8 cellular contexts compared by ENCODE assay signal in genomic region chr1:64675718-64676345, GRCh38.
DNase-seq lines count a peak whose midpoint lies in the region; ATAC-seq and TF ChIP-seq lines count a peak whose summit lies in the region.

No MANE protein-coding gene starts in this region.

- H4K20me1 ChIP-seq in DOHH2 (ENCODE audit: control insufficient read depth, insufficient read depth, low read depth, low read length) = no peaks in the 10 kb centered on the region

- H3K4me3 ChIP-seq in DOHH2 (ENCODE audit: low read length) = no peak overlapping the region
- H3K4me3 ChIP-seq in astrocyte of the cerebellum (ENCODE audit: low read depth, low read length) = no peak overlapping the region
- no peak overlapping the region for H3K4me3 ChIP-seq in liver (ENCODE audit: low read depth in 1 of 3, low read length in 3 of 3)

- H3K4me2 ChIP-seq in DOHH2 (ENCODE audit: low read length) = no peak overlapping the region

- H3F3A ChIP-seq in DOHH2 (ENCODE audit: control insufficient read depth, insufficient read depth) = no peaks in the 10 kb centered on the region

- no peaks in the 10 kb centered on the region for H3K9me3 ChIP-seq in DOHH2 (ENCODE audit: control insufficient read depth, insufficient read depth, low read length)
- H3K9me3 ChIP-seq in liver (ENCODE audit: control insufficient read depth in 4 of 4, low read length in 3 of 4) = no peaks in the 10 kb centered on the region

- TF ChIP-seq CTCF in DOHH2 (IDR thresholded peaks at IDR 0.05; ENCODE audit: low read depth, low read length, poor library complexity, severe bottlenecking) = peak; percentile 42
- TF ChIP-seq CTCF in astrocyte of the cerebellum (IDR thresholded peaks at IDR 0.05; ENCODE audit: low read depth, low read length, missing control alignments) = peak; percentile 71
- TF ChIP-seq CTCF in liver (IDR thresholded peaks at IDR 0.05; ENCODE audit: low read depth, low read length, missing input control) = peak; percentile 60

- H3K9me3 Mint-ChIP-seq in activated T-helper 1 cell treated with anti-CD3 and anti-CD28 coated beads, Interleukin-12 subunit alpha, Interleukin-12 subunit beta, Interleukin-2, Interleukin-4 antibody, amounts not matched to agents 30 ng/mL and 10 ng/mL and 1 ng/mL, durations not matched to agents 14 hours and 24 hours and 36 hours = no peaks in the 10 kb centered on the region
- H3K9me3 Mint-ChIP-seq in stimulated activated naive B cell treated with anti-CD40 and anti-IgM and Interleukin-4, amounts not matched to agents 10 μg/mL and 1 μg/mL and 100 μg/mL, for 72 hours = no peaks in the 10 kb centered on the region

- TF ChIP-seq RAD21 in liver (IDR thresholded peaks at IDR 0.05) = peak; percentile 72 to 80

- in situ Hi-C loops in astrocyte of the cerebellum (cut with HindIII; ENCODE audit: low sequenced_read_pairs) = no loop called here

- 0 out of 2 replicates have a peak, but pooled peaks cover 4% of the 10 kb centered on the region for H3K27me3 ChIP-seq in DOHH2 (ENCODE audit: control insufficient read depth, low read length)
- no peaks in the 10 kb centered on the region for H3K27me3 ChIP-seq in liver (ENCODE audit: control insufficient read depth in 4 of 4, insufficient read depth in 4 of 4, low read length in 3 of 4)

- WGBS in liver = 62% methylated on average over 4 of the region's 4 CpGs

- peaks cover 2% of the 10 kb centered on the region for H3K27me3 Mint-ChIP-seq in activated T-helper 1 cell treated with anti-CD3 and anti-CD28 coated beads, Interleukin-12 subunit alpha, Interleukin-12 subunit beta, Interleukin-2, Interleukin-4 antibody, amounts not matched to agents 30 ng/mL and 10 ng/mL and 1 ng/mL, durations not matched to agents 14 hours and 24 hours and 36 hours (ENCODE audit: insufficient read depth)
- no peaks in the 10 kb centered on the region for H3K27me3 Mint-ChIP-seq in stimulated activated naive B cell treated with anti-CD40 and anti-IgM and Interleukin-4, amounts not matched to agents 10 μg/mL and 1 μg/mL and 100 μg/mL, for 72 hours

- intact Hi-C loops in activated T-helper 1 cell treated with anti-CD3 and anti-CD28 coated beads, Interleukin-12 subunit alpha, Interleukin-12 subunit beta, Interleukin-2, Interleukin-4 antibody, amounts not matched to agents 30 ng/mL and 10 ng/mL and 1 ng/mL, durations not matched to agents 14 hours and 24 hours and 36 hours (cut with micrococcal nuclease) = loop anchor here (1.0 to 5.0 kb wide), 2 partner anchors 204 to 407 kb away; partner anchors contain the start of gene CACHD1

- no peak overlapping the region for H3K9ac ChIP-seq in liver (ENCODE audit: low read depth in 1 of 2, low read length in 2 of 2)

- no peaks in the 10 kb centered on the region for H3K79me2 ChIP-seq in DOHH2 (ENCODE audit: control insufficient read depth, low read length)

- H3K4me1 ChIP-seq in DOHH2 (ENCODE audit: control insufficient read depth, low read length) = no peaks in the 10 kb centered on the region
- H3K4me1 ChIP-seq in liver (ENCODE audit: control insufficient read depth in 4 of 4, insufficient read depth in 4 of 4, low read length in 3 of 4) = no peaks in the 10 kb centered on the region

- peak; percentile 55 for ATAC-seq in HG03442 (IDR thresholded peaks at IDR 0.05; ENCODE audit: unreplicated experiment)
- ATAC-seq in stimulated activated naive B cell treated with anti-CD40 and anti-IgM and Interleukin-4, amounts not matched to agents 10 μg/mL and 1 μg/mL and 100 μg/mL, for 72 hours (replicated peaks) = no peak

- no peaks in the 10 kb centered on the region for H3K36me3 Mint-ChIP-seq in activated T-helper 1 cell treated with anti-CD3 and anti-CD28 coated beads, Interleukin-12 subunit alpha, Interleukin-12 subunit beta, Interleukin-2, Interleukin-4 antibody, amounts not matched to agents 30 ng/mL and 10 ng/mL and 1 ng/mL, durations not matched to agents 14 hours and 24 hours and 36 hours (ENCODE audit: low read depth)
- H3K36me3 Mint-ChIP-seq in stimulated activated naive B cell treated with anti-CD40 and anti-IgM and Interleukin-4, amounts not matched to agents 10 μg/mL and 1 μg/mL and 100 μg/mL, for 72 hours = no peaks in the 10 kb centered on the region

- no peak overlapping the region for H3K27ac Mint-ChIP-seq in activated T-helper 1 cell treated with anti-CD3 and anti-CD28 coated beads, Interleukin-12 subunit alpha, Interleukin-12 subunit beta, Interleukin-2, Interleukin-4 antibody, amounts not matched to agents 30 ng/mL and 10 ng/mL and 1 ng/mL, durations not matched to agents 14 hours and 24 hours and 36 hours
- no peak overlapping the region for H3K27ac Mint-ChIP-seq in stimulated activated naive B cell treated with anti-CD40 and anti-IgM and Interleukin-4, amounts not matched to agents 10 μg/mL and 1 μg/mL and 100 μg/mL, for 72 hours

- no peaks in the 10 kb centered on the region for H3K9me2 ChIP-seq in DOHH2 (replicated peaks; ENCODE audit: control insufficient read depth, low read length)

- H3K36me3 ChIP-seq in DOHH2 (ENCODE audit: control insufficient read depth, low read length) = no peaks in the 10 kb centered on the region
- peaks cover 0 to 4% (median 0%) of the 10 kb centered on the region in 4 donors for H3K36me3 ChIP-seq in liver (ENCODE audit: control insufficient read depth in 4 of 4, insufficient read depth in 3 of 4, low read depth in 1 of 4, low read length in 3 of 4)

- H3K27ac ChIP-seq in DOHH2 (ENCODE audit: low read depth, low read length) = no peak overlapping the region
- H3K27ac ChIP-seq in liver (ENCODE audit: low read depth in 1 of 2, low read length in 2 of 2) = no peak overlapping the region

- no peaks in the 10 kb centered on the region for H3K4me1 Mint-ChIP-seq in activated T-helper 1 cell treated with anti-CD3 and anti-CD28 coated beads, Interleukin-12 subunit alpha, Interleukin-12 subunit beta, Interleukin-2, Interleukin-4 antibody, amounts not matched to agents 30 ng/mL and 10 ng/mL and 1 ng/mL, durations not matched to agents 14 hours and 24 hours and 36 hours (ENCODE audit: low read depth)
- H3K4me1 Mint-ChIP-seq in stimulated activated naive B cell treated with anti-CD40 and anti-IgM and Interleukin-4, amounts not matched to agents 10 μg/mL and 1 μg/mL and 100 μg/mL, for 72 hours = no peaks in the 10 kb centered on the region

- H3K4me3 Mint-ChIP-seq in activated T-helper 1 cell treated with anti-CD3 and anti-CD28 coated beads, Interleukin-12 subunit alpha, Interleukin-12 subunit beta, Interleukin-2, Interleukin-4 antibody, amounts not matched to agents 30 ng/mL and 10 ng/mL and 1 ng/mL, durations not matched to agents 14 hours and 24 hours and 36 hours = no peak overlapping the region
- no peak overlapping the region for H3K4me3 Mint-ChIP-seq in stimulated activated naive B cell treated with anti-CD40 and anti-IgM and Interleukin-4, amounts not matched to agents 10 μg/mL and 1 μg/mL and 100 μg/mL, for 72 hours

- DNase-seq in astrocyte of the cerebellum (ENCODE audit: low read depth) (no peak), hypothalamus (lab: John Stamatoyannopoulos, UW) (no peak), cortex of kidney (lab: John Stamatoyannopoulos, UW) (no peak)
- DNase-seq in activated T-helper 1 cell treated with anti-CD3 and anti-CD28 coated beads, Interleukin-12 subunit alpha, Interleukin-12 subunit beta, Interleukin-2, Interleukin-4 antibody, amounts not matched to agents 30 ng/mL and 10 ng/mL and 1 ng/mL, durations not matched to agents 14 hours and 24 hours and 36 hours (ENCODE audit: low spot score) = no peak
- no peak for DNase-seq in stimulated activated naive B cell treated with anti-CD40 and anti-IgM and Interleukin-4, amounts not matched to agents 10 μg/mL and 1 μg/mL and 100 μg/mL, for 72 hours

TF ChIP-seq in liver, 16 proteins besides CTCF, POLR2A, EP300 and RAD21 (continues in another document):
- TF ChIP-seq, protein P1, sequence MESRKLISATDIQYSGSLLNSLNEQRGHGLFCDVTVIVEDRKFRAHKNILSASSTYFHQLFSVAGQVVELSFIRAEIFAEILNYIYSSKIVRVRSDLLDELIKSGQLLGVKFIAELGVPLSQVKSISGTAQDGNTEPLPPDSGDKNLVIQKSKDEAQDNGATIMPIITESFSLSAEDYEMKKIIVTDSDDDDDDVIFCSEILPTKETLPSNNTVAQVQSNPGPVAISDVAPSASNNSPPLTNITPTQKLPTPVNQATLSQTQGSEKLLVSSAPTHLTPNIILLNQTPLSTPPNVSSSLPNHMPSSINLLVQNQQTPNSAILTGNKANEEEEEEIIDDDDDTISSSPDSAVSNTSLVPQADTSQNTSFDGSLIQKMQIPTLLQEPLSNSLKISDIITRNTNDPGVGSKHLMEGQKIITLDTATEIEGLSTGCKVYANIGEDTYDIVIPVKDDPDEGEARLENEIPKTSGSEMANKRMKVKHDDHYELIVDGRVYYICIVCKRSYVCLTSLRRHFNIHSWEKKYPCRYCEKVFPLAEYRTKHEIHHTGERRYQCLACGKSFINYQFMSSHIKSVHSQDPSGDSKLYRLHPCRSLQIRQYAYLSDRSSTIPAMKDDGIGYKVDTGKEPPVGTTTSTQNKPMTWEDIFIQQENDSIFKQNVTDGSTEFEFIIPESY (IDR thresholded peaks at IDR 0.05) = no peak
- TF ChIP-seq JUND (IDR thresholded peaks at IDR 0.05) (no peak), HNF4A (conservative IDR thresholded peaks at IDR 0.05) (no peak), RXRA (IDR thresholded peaks at IDR 0.05) (no peak), GABPA (IDR thresholded peaks at IDR 0.05 in 1 of 2, conservative IDR thresholded peaks at IDR 0.05 in 1 of 2) (no peak), HNF4G (IDR thresholded peaks at IDR 0.05) (no peak), EGR1 (IDR thresholded peaks at IDR 0.05; ENCODE audit: low read depth in 2 of 2) (no peak), ATF3 (IDR thresholded peaks at IDR 0.05) (no peak)
